8 cellular contexts compared by ENCODE assay signal in the genomic region with DNA sequence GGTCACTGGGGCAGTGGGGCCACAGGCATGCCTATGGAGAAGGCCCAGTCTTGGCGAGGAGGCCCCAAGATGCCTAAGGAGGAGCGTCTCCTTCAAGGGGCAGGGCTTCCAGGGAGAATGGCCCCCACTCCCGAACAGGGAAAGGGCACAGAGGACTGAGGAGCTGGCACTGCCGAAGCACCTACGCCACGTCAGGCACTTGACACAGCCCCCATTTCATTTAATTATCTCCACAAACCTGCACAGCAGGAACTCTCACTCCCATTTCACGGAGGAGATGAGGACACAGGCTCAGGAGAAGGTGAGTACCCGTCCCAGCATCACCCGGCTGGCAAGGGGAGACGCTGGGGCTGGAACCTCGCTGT. TPM values are rescaled to one million over a fixed set of nuclear protein-coding genes. Genes with fewer than 3 reads are reported as not detected.
A peak's percentile ranks its signal among the peaks of the same experiment; 100 is the strongest.
DNase-seq lines count a peak whose midpoint lies in the region; ATAC-seq and TF ChIP-seq lines count a peak whose summit lies in the region.

No MANE protein-coding gene starts in this region.

- H3K27me3 Mint-ChIP-seq in memory B cell: peaks cover 16% of the 10 kb centered on the region

- H3K27me3 ChIP-seq in heart left ventricle: peaks cover 0 to 18% (median 0%) of the 10 kb centered on the region in 9 donors
- H3K27me3 ChIP-seq in upper lobe of right lung: peaks cover 11% of the 10 kb centered on the region

- CTCF ChIA-PET in HEK293T (lab: Yijun Ruan, JAX): interaction anchor here (0.8 kb wide), 1 partner anchor 13 kb away, joined by 4 read pairs; no protein-coding TSS in a partner anchor

- no peaks in the 10 kb centered on the region for H3K9me3 Mint-ChIP-seq in memory B cell

- no peak for ATAC-seq in heart left ventricle
- ATAC-seq in left ventricle myocardium superior: no peak
- ATAC-seq in memory B cell (ENCODE audit: low read depth): no peak
- no peak for ATAC-seq in upper lobe of right lung

- no peaks in the 10 kb centered on the region for H3K36me3 Mint-ChIP-seq in memory B cell

- H3K4me1 Mint-ChIP-seq in memory B cell: peaks cover 4% of the 10 kb centered on the region

- H3K27ac ChIP-seq in heart left ventricle: peak overlapping the region in 2 of 12 donors; percentile 7 to 32
- H3K27ac ChIP-seq in upper lobe of right lung: no peak overlapping the region

- no peak for TF ChIP-seq POLR2A in heart left ventricle (IDR thresholded peaks at IDR 0.05)

- 50 to 59% (median 55%) methylated on average over 11 of the region's 11 CpGs for WGBS in heart left ventricle, 4 donors

- H3K4me3 ChIP-seq in heart left ventricle: peak overlapping the region in 11 of 12 donors; percentile 50 to 73 (median 61)
- H3K4me3 ChIP-seq in astrocyte of the spinal cord (ENCODE audit: low read depth, low read length): peak overlapping the region; percentile 46
- peak overlapping the region; percentile 56 for H3K4me3 ChIP-seq in upper lobe of right lung

- TF ChIP-seq CTCF in heart left ventricle (IDR thresholded peaks at IDR 0.05): no peak
- no peak for TF ChIP-seq CTCF in astrocyte of the spinal cord (IDR thresholded peaks at IDR 0.05; ENCODE audit: low read depth, low read length)
- TF ChIP-seq CTCF in upper lobe of right lung (IDR thresholded peaks at IDR 0.05): no peak

- intact Hi-C loops in heart left ventricle (cut with DNase I) (loop anchor here in 2 of 10 donors (1.0 to 2.0 kb wide), 2 partner anchors 23 to 26 kb away; partner anchors contain the start of gene EGR1 (in 1 of the 2)), left ventricle myocardium superior (cut with micrococcal nuclease) (no loop called here), upper lobe of right lung (cut with DNase I) (no loop called here)

- peak overlapping the region; percentile 56 for H3K4me3 Mint-ChIP-seq in memory B cell

- H3K36me3 ChIP-seq in heart left ventricle (no peaks in the 10 kb centered on the region), upper lobe of right lung (no peaks in the 10 kb centered on the region)

- DNase-seq in heart left ventricle (no peak), left ventricle myocardium superior (no peak), astrocyte of the spinal cord (ENCODE audit: low read depth, low spot score) (no peak), memory B cell (ENCODE audit: low spot score in 2 of 2) (no peak), upper lobe of right lung (no peak), NCI-H82 treated with DMSO at 0.1 percent for 48 hours (lab: John Stamatoyannopoulos, UW; ENCODE audit: unreplicated experiment) (no peak), HEK293T (ENCODE audit: extremely low spot score) (no peak)
- no peak for DNase-seq in stimulated activated CD4-positive, alpha-beta T cell treated with anti-CD3 and anti-CD28 coated beads, Interleukin-2, amount 100 ng/mL, for 24 hours

- H3K9me3 ChIP-seq in heart left ventricle: no peaks in the 10 kb centered on the region
- no peaks in the 10 kb centered on the region for H3K9me3 ChIP-seq in upper lobe of right lung

- H3K27ac Mint-ChIP-seq in memory B cell: no peak overlapping the region

- H3K4me1 ChIP-seq in heart left ventricle (peaks cover 0 to 40% (median 19%) of the 10 kb centered on the region in 12 donors), upper lobe of right lung (peaks cover 12% of the 10 kb centered on the region)

- in situ Hi-C loops in astrocyte of the spinal cord (cut with HindIII; ENCODE audit: low sequenced_read_pairs): no loop called here

- POLR2A ChIA-PET in HEK293T (lab: Yijun Ruan, JAX): no interaction called here

TF ChIP-seq in HEK293T, 16 proteins besides CTCF, POLR2A, EP300 and RAD21:
- no peak for TF ChIP-seq L3MBTL2 (conservative IDR thresholded peaks at IDR 0.05)
- TF ChIP-seq CTBP1 (IDR thresholded peaks at IDR 0.05; ENCODE audit: borderline replicate concordance): no peak
- no peak for TF ChIP-seq ZNF384 (IDR thresholded peaks at IDR 0.05)
- TF ChIP-seq ARNT (IDR thresholded peaks at IDR 0.05): no peak
- no peak for TF ChIP-seq PKNOX1 (IDR thresholded peaks at IDR 0.05)
- no peak for TF ChIP-seq LEF1 (IDR thresholded peaks at IDR 0.05; ENCODE audit: borderline replicate concordance)
- no peak for TF ChIP-seq SUZ12 (IDR thresholded peaks at IDR 0.05)
- TF ChIP-seq SP1 (IDR thresholded peaks at IDR 0.05): no peak
- TF ChIP-seq BHLHE40 (IDR thresholded peaks at IDR 0.05; ENCODE audit: borderline replicate concordance): no peak
- no peak for TF ChIP-seq TARDBP (IDR thresholded peaks at IDR 0.05)

RNA-seq across cellular contexts. Expression of gene EGR1, which starts 26.0 kb away (rescaled TPM):
- total RNA-seq in heart left ventricle: 100 to 1,000 TPM in 1 of 9 donors, 10 to 100 TPM in 4, 1 to 10 TPM in 4; 4.0 to 133 (median 15.3) TPM
- 10 to 100 TPM; 13.9 to 16.2 TPM for polyA plus RNA-seq in heart left ventricle
- 6.4 TPM for total RNA-seq in left ventricle myocardium superior
- total RNA-seq in upper lobe of right lung: 85.6 TPM

RNA-seq across cellular contexts. Expression of gene ETF1, which starts 51.8 kb away (rescaled TPM):
- total RNA-seq in heart left ventricle: 100 to 1,000 TPM in 1 of 9 donors, 10 to 100 TPM in 8; 52.4 to 116 (median 81.8) TPM
- polyA plus RNA-seq in heart left ventricle: 100 to 1,000 TPM in 1 of 2 donors, 10 to 100 TPM in 1; 19.0 to 104 TPM
- 86.2 TPM for total RNA-seq in left ventricle myocardium superior
- 114 TPM for total RNA-seq in upper lobe of right lung

RNA-seq across cellular contexts. Expression of gene REEP2, which starts 52.4 kb away (rescaled TPM):
- total RNA-seq in heart left ventricle (10 to 100 TPM in 3 of 9 donors, 1 to 10 TPM in 6; 1.6 to 11.2 (median 6.2) TPM), left ventricle myocardium superior (6.3 TPM), upper lobe of right lung (0.55 TPM)
- polyA plus RNA-seq in heart left ventricle: 1 to 10 TPM; 2.8 to 3.9 TPM
